Comparison of ENCODE assay signal across 24 cellular contexts in the genomic region with DNA sequence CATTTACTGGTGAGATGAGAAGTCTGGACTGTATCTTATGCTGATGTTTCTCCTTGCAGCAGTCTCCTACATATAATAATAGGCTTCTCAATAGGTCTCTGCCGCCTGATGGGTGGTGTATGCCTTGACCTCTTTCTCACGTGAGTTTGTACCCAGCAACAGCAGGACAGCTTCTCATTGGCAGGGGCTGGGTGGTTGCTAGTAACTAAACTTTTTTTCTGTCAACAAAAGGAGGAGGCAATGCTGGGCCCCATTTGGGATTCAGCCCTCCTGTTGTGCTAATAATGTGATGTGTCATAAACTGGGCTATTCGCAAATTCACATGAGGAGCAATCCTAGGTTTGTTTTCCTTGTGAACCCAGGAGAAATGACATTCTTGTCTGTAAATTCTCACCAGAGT.
"Had no signal": no experiment of that assay in that cellular context is flagged by ENCODE, and none has a peak within 500 bp of the region (broad histone marks: within the 10 kb centered on the region; RNA-seq: fewer than 3 reads in every experiment).

No MANE protein-coding gene starts in this region.

- H3K9ac ChIP-seq: KMS-11 had no signal

- H3K9me3 Mint-ChIP-seq: activated CD4-positive, alpha-beta memory T cell treated with anti-CD3 and anti-CD28 coated beads for 36 hours; activated CD4-positive, alpha-beta T cell treated with anti-CD3 and anti-CD28 coated beads, Interleukin-2, amount 10 ng/mL, durations not matched to agents 7 days and 5 days; activated naive CD4-positive, alpha-beta T cell treated with anti-CD3 and anti-CD28 coated beads for 36 hours; activated T-helper 17 cell treated with anti-CD3 and anti-CD28 coated beads, Interleukin-2, amount 50 U/mL, for 72 hours; brain; WTC11 had no signal

- ATAC-seq: activated T-helper 17 cell treated with anti-CD3 and anti-CD28 coated beads, Interleukin-2, amount 50 U/mL, for 72 hours; PC-3; T-helper 17 cell; WTC11 had no signal

- DNase-seq: activated CD4-positive, alpha-beta memory T cell treated with anti-CD3 and anti-CD28 coated beads for 36 hours; activated CD4-positive, alpha-beta T cell treated with anti-CD3 and anti-CD28 coated beads, Interleukin-2, amount 10 ng/mL, durations not matched to agents 7 days and 5 days; activated CD4-positive, CD25-positive, alpha-beta regulatory T cell treated with anti-CD3 and anti-CD28 coated beads, Interleukin-2, amount 50 U/mL, for 72 hours; activated gamma-delta T cell; activated naive CD4-positive, alpha-beta T cell treated with anti-CD3 and anti-CD28 coated beads for 36 hours; activated T-cell treated with anti-CD3 and anti-CD28 coated beads for 4 hours; activated T-cell treated with anti-CD3 and anti-CD28 coated beads, Interleukin-2, amount 50 U/mL, for 48 hours; amygdala; NCI-H1105; NCI-H1436 treated with DMSO at 0.1 percent for 48 hours; NCI-H187; NCI-H2081; NCI-H510A treated with DMSO at 0.1 percent for 48 hours; NCI-H69; PC-3; SHP77; T-helper 17 cell; T-helper 9 cell had no signal

- H3K4me3 ChIP-seq: SJSA1 had no signal

- H3K36me3 Mint-ChIP-seq: activated CD4-positive, alpha-beta memory T cell treated with anti-CD3 and anti-CD28 coated beads for 36 hours; activated naive CD8-positive, alpha-beta T cell; brain; WTC11 had no signal

- H3K27me3 ChIP-seq: SJSA1 had no signal

- H3K9me3 ChIP-seq: SJSA1 had no signal

- H3K27ac Mint-ChIP-seq: activated CD4-positive, alpha-beta memory T cell treated with anti-CD3 and anti-CD28 coated beads for 36 hours; activated CD4-positive, alpha-beta T cell treated with anti-CD3 and anti-CD28 coated beads, Interleukin-2, amount 10 ng/mL, durations not matched to agents 7 days and 5 days; activated naive CD4-positive, alpha-beta T cell treated with anti-CD3 and anti-CD28 coated beads for 36 hours; activated naive CD8-positive, alpha-beta T cell; activated T-helper 17 cell treated with anti-CD3 and anti-CD28 coated beads, Interleukin-2, amount 50 U/mL, for 72 hours; brain; T-helper 17 cell; WTC11 had no signal

- H3K4me1 ChIP-seq: SJSA1 had no signal

- H3K36me3 ChIP-seq: SJSA1 had no signal

- H3K27ac ChIP-seq: KMS-11, SJSA1 had no signal

- H3K4me1 Mint-ChIP-seq: activated CD4-positive, alpha-beta T cell treated with anti-CD3 and anti-CD28 coated beads, Interleukin-2, amount 10 ng/mL, durations not matched to agents 7 days and 5 days; activated T-helper 17 cell treated with anti-CD3 and anti-CD28 coated beads, Interleukin-2, amount 50 U/mL, for 72 hours; T-helper 17 cell; WTC11 had no signal

- H3K4me2 ChIP-seq: KMS-11 had no signal

- H3K4me3 Mint-ChIP-seq: activated CD4-positive, alpha-beta memory T cell treated with anti-CD3 and anti-CD28 coated beads for 36 hours; activated CD4-positive, alpha-beta T cell treated with anti-CD3 and anti-CD28 coated beads, Interleukin-2, amount 10 ng/mL, durations not matched to agents 7 days and 5 days; activated naive CD4-positive, alpha-beta T cell treated with anti-CD3 and anti-CD28 coated beads for 36 hours; activated naive CD8-positive, alpha-beta T cell; activated T-helper 17 cell treated with anti-CD3 and anti-CD28 coated beads, Interleukin-2, amount 50 U/mL, for 72 hours; brain; T-helper 17 cell; WTC11 had no signal
